Comparison of ENCODE assay signal across 2 cellular contexts in genomic region chr19:43763473-43763939, GRCh38.
TF ChIP-seq lines count a peak whose summit lies in the region.

No MANE protein-coding gene starts in this region.

TF ChIP-seq in SK-N-SH, 30 proteins besides CTCF, POLR2A, EP300 and RAD21 (continued from another document):
- TF ChIP-seq REST (IDR thresholded peaks at IDR 0.05; ENCODE audit: low read depth, low read length), result no peak
- no peak for TF ChIP-seq MXI1 (IDR thresholded peaks at IDR 0.05; ENCODE audit: low read depth, low read length)
- peak; percentile 47; the same call in 1 of the 2 replicates for TF ChIP-seq FOSL2 (IDR thresholded peaks at IDR 0.05; ENCODE audit: borderline replicate concordance, low read depth)
- TF ChIP-seq TCF12 (IDR thresholded peaks at IDR 0.05), result peak; percentile 38; the same call in 1 of the 2 replicates
- no peak for TF ChIP-seq MEF2A (IDR thresholded peaks at IDR 0.05; ENCODE audit: borderline replicate concordance, low read depth)
- TF ChIP-seq JUND (IDR thresholded peaks at IDR 0.05), result no peak
- TF ChIP-seq TAF1 (IDR thresholded peaks at IDR 0.05; ENCODE audit: borderline replicate concordance, low read depth, low read length), result no peak
- TF ChIP-seq NFIC (IDR thresholded peaks at IDR 0.05; ENCODE audit: borderline replicate concordance), result peak; percentile 68

TF ChIP-seq in SK-N-SH treated with all-trans-retinoic acid at 6 μM for 48 hours, 23 proteins besides CTCF, POLR2A, EP300 and RAD21 (continued from another document):
- no peak for TF ChIP-seq POU6F1 (CRISPR knock-in tag; IDR thresholded peaks at IDR 0.05; ENCODE audit: borderline replicate concordance, low read depth)
